Comparison of ENCODE assay signal across 8 cellular contexts in the genomic region with DNA sequence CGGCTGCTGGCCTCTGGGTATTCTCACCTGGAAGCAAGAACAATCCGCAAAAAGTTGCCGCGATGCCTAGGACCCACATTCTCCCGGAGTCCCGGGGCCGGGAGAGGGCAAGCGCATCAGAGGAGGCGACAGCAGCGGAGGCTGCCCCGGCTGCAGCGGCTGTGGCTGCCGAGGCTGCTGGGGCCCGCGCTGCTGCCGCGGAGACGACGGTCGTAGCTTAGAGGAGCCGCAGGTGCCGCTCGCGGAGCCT. TPM values are rescaled to one million over a fixed set of nuclear protein-coding genes. Genes with fewer than 3 reads are reported as not detected.
DNase-seq lines count a peak whose midpoint lies in the region; ATAC-seq and TF ChIP-seq lines count a peak whose summit lies in the region.

No MANE protein-coding gene starts in this region.

- DNase-seq in GM23248 (peak; percentile 38), RWPE2 (ENCODE audit: low spot score) (no peak), cardiac muscle cell (ENCODE audit: low read depth in 1 of 2, low spot score in 1 of 2) (peak in 1 of 2 donors; percentile 67), progenitor cell of endocrine pancreas (ENCODE audit: low spot score, unreplicated experiment) (peak; percentile 37), DMS79 treated with DMSO at 0.1 percent for 48 hours (lab: John Stamatoyannopoulos, UW) (no peak), DMS79 (lab: John Stamatoyannopoulos, UW) (no peak)

- H3K36me3 Mint-ChIP-seq in progenitor cell of endocrine pancreas (ENCODE audit: insufficient read depth): no peaks in the 10 kb centered on the region

- in situ Hi-C loops in GM23248 (cut with MboI): no loop called here

- TF ChIP-seq CTCF in RWPE2 (IDR thresholded peaks at IDR 0.05; ENCODE audit: poor library complexity, severe bottlenecking) (no peak), cardiac muscle cell (IDR thresholded peaks at IDR 0.05; ENCODE audit: low read depth, low read length) (no peak), progenitor cell of endocrine pancreas (IDR thresholded peaks at IDR 0.05; ENCODE audit: unreplicated experiment) (no peak)

- H3K79me2 ChIP-seq in GM23248 (ENCODE audit: insufficient read depth): no peaks in the 10 kb centered on the region

- H3K9me3 ChIP-seq in GM23248 (ENCODE audit: low read depth) (no peaks in the 10 kb centered on the region), RWPE2 (ENCODE audit: severe bottlenecking) (no peaks in the 10 kb centered on the region), cardiac muscle cell (ENCODE audit: low read depth) (no peaks in the 10 kb centered on the region)

- ATAC-seq in RWPE2 (ENCODE audit: low read depth) (peak; percentile 48), GM18511 (IDR thresholded peaks at IDR 0.05; ENCODE audit: unreplicated experiment) (no peak), HG03469 (IDR thresholded peaks at IDR 0.05; ENCODE audit: unreplicated experiment) (no peak)

- no peaks in the 10 kb centered on the region for H3F3A ChIP-seq in GM23248 (ENCODE audit: insufficient read depth)

- H3K4me2 ChIP-seq in GM23248 (ENCODE audit: unreplicated experiment): peak overlapping the region; percentile 86

- no peak overlapping the region for H3K9ac ChIP-seq in GM23248

- no peaks in the 10 kb centered on the region for H3K36me3 ChIP-seq in GM23248 (ENCODE audit: low read depth)
- H3K36me3 ChIP-seq in RWPE2 (ENCODE audit: low read depth): no peaks in the 10 kb centered on the region
- H3K36me3 ChIP-seq in cardiac muscle cell: no peaks in the 10 kb centered on the region

- peaks cover 14% of the 10 kb centered on the region for H3K4me1 Mint-ChIP-seq in progenitor cell of endocrine pancreas (ENCODE audit: low read depth)

- peaks cover 5% of the 10 kb centered on the region; the same call in 1 of the 2 replicates for H3K4me1 ChIP-seq in GM23248 (ENCODE audit: insufficient read depth)
- peaks cover 12% of the 10 kb centered on the region for H3K4me1 ChIP-seq in RWPE2 (ENCODE audit: insufficient read depth, poor library complexity, severe bottlenecking)
- no peaks in the 10 kb centered on the region for H3K4me1 ChIP-seq in cardiac muscle cell (ENCODE audit: low read depth)

- no peaks in the 10 kb centered on the region for H3K9me3 Mint-ChIP-seq in progenitor cell of endocrine pancreas (ENCODE audit: low read depth)

- H3K9me2 ChIP-seq in GM23248 (ENCODE audit: insufficient read depth): no peaks in the 10 kb centered on the region

- WGBS in GM23248 (ENCODE audit: low coverage in 1 of 2, low lambda C conversion rate in 2 of 2, missing lambda C conversion rate in 2 of 2), 2 experiments: 4 to 5% methylated on average over 20 to 24 of the region's 24 CpGs

- no peaks in the 10 kb centered on the region for H4K20me1 ChIP-seq in GM23248 (ENCODE audit: insufficient read depth)

- H3K27me3 ChIP-seq in GM23248 (replicated peaks; ENCODE audit: insufficient read depth): peaks cover 50% of the 10 kb centered on the region
- H3K27me3 ChIP-seq in RWPE2 (ENCODE audit: insufficient read depth, poor library complexity, severe bottlenecking): peaks cover 52% of the 10 kb centered on the region
- H3K27me3 ChIP-seq in cardiac muscle cell: peaks cover 100% of the 10 kb centered on the region

- peak overlapping the region; percentile 68 for H3K4me3 Mint-ChIP-seq in progenitor cell of endocrine pancreas (ENCODE audit: low read depth)

- peak overlapping the region; percentile 29; the same call in 1 of the 2 replicates for H2AFZ ChIP-seq in GM23248

- peaks cover 71% of the 10 kb centered on the region for H3K27me3 Mint-ChIP-seq in progenitor cell of endocrine pancreas

- H3K27ac Mint-ChIP-seq in progenitor cell of endocrine pancreas: no peak overlapping the region

- H3K27ac ChIP-seq in GM23248 (no peak overlapping the region), RWPE2 (ENCODE audit: poor library complexity, severe bottlenecking) (no peak overlapping the region), cardiac muscle cell (no peak overlapping the region)

- H3K4me3 ChIP-seq in GM23248 (peak overlapping the region; percentile 65), RWPE2 (ENCODE audit: severe bottlenecking) (peak overlapping the region; percentile 16), cardiac muscle cell (peak overlapping the region; percentile 46)

RNA-seq across cellular contexts. Expression of gene LYPD1, which starts 0.2 kb away (rescaled TPM):
- 0.11 TPM in 1 of 2 replicates, not detected in the other for total RNA-seq in GM23248 (2014; rRNA removed; shearing (Covaris generic))
- polyA plus RNA-seq in GM23248 (2016; fragmentation: Nextera tagmentation; extraction: Ambion mirVana): 0.43 and 0.51 TPM in 2 replicates
- 2.3 and 2.7 TPM in 2 replicates for total RNA-seq in cardiac muscle cell
- 2.4 and 4.1 TPM in 2 replicates for polyA plus RNA-seq in cardiac muscle cell
- 7.1 and 13.8 TPM in 2 replicates for total RNA-seq in progenitor cell of endocrine pancreas

Comparison
In these comparisons a context has a peak if more than half of its experiments do, and no peak if none do; other contexts are left out.
1. DNase-seq: peak in GM23248 (single experiment) and progenitor cell of endocrine pancreas (single experiment); none in RWPE2 (single experiment), DMS79 treated with DMSO at 0.1 percent for 48 hours (single experiment) and DMS79 (single experiment).
2. Peak in every context shown above with its lines, with median percentiles within 50 percentile points of each other: H3K4me3 ChIP-seq.